Comparison of ENCODE assay signal across 12 cellular contexts in genomic region chr7:100093054-100093453, GRCh38. TPM values are rescaled to one million over a fixed set of nuclear protein-coding genes. Genes with fewer than 3 reads are reported as not detected.
DNase-seq lines count a peak whose midpoint lies in the region; ATAC-seq and TF ChIP-seq lines count a peak whose summit lies in the region.
"Had no signal": no experiment of that assay in that cellular context is flagged by ENCODE, and none has a peak within 500 bp of the region (broad histone marks: within the 10 kb centered on the region; RNA-seq: fewer than 3 reads in every experiment).

No MANE protein-coding gene starts in this region.

- H2BK5ac ChIP-seq in IMR-90 (ENCODE audit: low read depth, low read length, poor library complexity, severe bottlenecking): no peak overlapping the region

- H3K56ac ChIP-seq in IMR-90 (ENCODE audit: extremely low read depth, insufficient read depth, low read length): no peak overlapping the region

- in situ Hi-C loops in IMR-90 (cut with MboI; ENCODE audit: low sequenced_read_pairs): no loop called here

- no peak overlapping the region for H4K8ac ChIP-seq in IMR-90 (ENCODE audit: low read depth in 2 of 2, low read length in 2 of 2)

- H2AK5ac ChIP-seq in IMR-90 (ENCODE audit: low read depth, low read length): peak overlapping the region; percentile 14; the same call in 1 of the 2 replicates

- 85% methylated on average over 4 of the region's 8 CpGs; no CpG with 5 or more reads in 1 of the 2 experiments for WGBS in IMR-90 (ENCODE audit: extremely low coverage in 2 of 2, insufficient read length in 1 of 2), 2 experiments

- H3K79me1 ChIP-seq in IMR-90 (ENCODE audit: low read depth in 1 of 2, low read length in 2 of 2): peaks cover 37 to 81% of the 10 kb centered on the region in 2 experiments

- peaks cover 9% of the 10 kb centered on the region for H3K9me1 ChIP-seq in IMR-90 (ENCODE audit: insufficient read depth, low read length)

- BruUV-seq in IMR-90 (replicated peaks; lab: Mats Ljungman, UMichigan): no TSS peak

- no peak for DNase-seq in IMR-90
- peak; percentile 48 to 57 for DNase-seq in lung microvascular endothelial cell (ENCODE audit: low read depth in 2 of 2)
- no peak for DNase-seq in activated CD4-positive, CD25-positive, alpha-beta regulatory T cell treated with anti-CD3 and anti-CD28 coated beads, Interleukin-2, amount 50 U/mL, for 72 hours
- DNase-seq in activated gamma-delta T cell treated with Interleukin-2 at 50 U/mL for 16 hours: no peak
- DNase-seq: CD4-positive, CD25-positive, alpha-beta regulatory T cell; natural killer cell; NCI-H1092 treated with DMSO at 0.1 percent for 48 hours; NCI-H524 treated with DMSO at 0.1 percent for 48 hours; stimulated activated CD4-positive, alpha-beta T cell treated with anti-CD3 and anti-CD28 coated beads, Interleukin-15, amount 100 ng/mL, for 24 hours; stomach; T-helper 1 cell had no signal

- no peaks in the 10 kb centered on the region for H3K27me3 ChIP-seq in IMR-90 (ENCODE audit: control insufficient read depth, insufficient read depth, low read length)
- H3K27me3 ChIP-seq: stomach had no signal

- POLR2A ChIA-PET in IMR-90 (lab: Charles Lee; ENCODE audit: unreplicated experiment): no interaction called here

- no peak overlapping the region for H3K27ac ChIP-seq in IMR-90 (ENCODE audit: insufficient read depth, low read length)

- no peak for TF ChIP-seq RAD21 in IMR-90 (IDR thresholded peaks at IDR 0.05; ENCODE audit: low read length)

- H3K36me3 ChIP-seq in IMR-90 (ENCODE audit: control insufficient read depth, insufficient read depth, low read length): peaks cover 67% of the 10 kb centered on the region

- H3K9ac ChIP-seq in IMR-90 (ENCODE audit: low read depth, low read length): no peak overlapping the region

- H2BK15ac ChIP-seq in IMR-90 (ENCODE audit: low read depth, low read length): no peak overlapping the region

- no peak for ATAC-seq in IMR-90 (ENCODE audit: low read depth)
- ATAC-seq: esophagus mucosa, natural killer cell had no signal

- H2AK9ac ChIP-seq in IMR-90 (replicated peaks; ENCODE audit: low read depth, low read length, poor library complexity): peak overlapping the region; percentile 66

- H2BK20ac ChIP-seq in IMR-90 (ENCODE audit: low read depth, low read length): no peak overlapping the region

- TF ChIP-seq POLR2A in IMR-90 (IDR thresholded peaks at IDR 0.05; ENCODE audit: low read depth, low read length): no peak

- dilution Hi-C loops in IMR-90 (cut with HindIII; ENCODE audit: low sequenced_read_pairs, unreplicated experiment): no loop called here

- H3K4me2 ChIP-seq in IMR-90 (ENCODE audit: low read depth, low read length): no peak overlapping the region

- intact Hi-C loops in IMR-90 (cut with micrococcal nuclease): no loop called here

- H3K4me1 ChIP-seq in IMR-90 (ENCODE audit: control insufficient read depth, insufficient read depth, low read length): peaks cover 8% of the 10 kb centered on the region

- no peak overlapping the region for H4K91ac ChIP-seq in IMR-90 (ENCODE audit: insufficient read depth, low read depth, low read length)

- no peak for TF ChIP-seq CTCF in IMR-90 (conservative IDR thresholded peaks at IDR 0.05; ENCODE audit: low read depth, low read length)

- H3K14ac ChIP-seq in IMR-90 (replicated peaks; ENCODE audit: low read depth, low read length): no peak overlapping the region

- H3K23ac ChIP-seq in IMR-90 (ENCODE audit: low read depth, low read length): 0 out of 2 replicates have a peak overlapping the region, but pooled peaks have one; percentile 24

- H3K4me3 ChIP-seq in IMR-90 (ENCODE audit: insufficient read depth, low read depth, low read length): no peak overlapping the region
- H3K4me3 ChIP-seq: stomach had no signal

- CTCF ChIA-PET in IMR-90 (lab: Yijun Ruan, JAX): no interaction called here

- no peak overlapping the region for H3K18ac ChIP-seq in IMR-90 (ENCODE audit: low read depth, low read length)

- no peak overlapping the region for H2AFZ ChIP-seq in IMR-90 (replicated peaks; ENCODE audit: low read length, poor library complexity)

- H4K5ac ChIP-seq in IMR-90 (ENCODE audit: low read depth, low read length): no peak overlapping the region

- no peak overlapping the region for H2BK120ac ChIP-seq in IMR-90 (ENCODE audit: low read depth, low read length)

- H3K9me3 ChIP-seq in IMR-90 (ENCODE audit: control insufficient read depth, insufficient read depth, low read length): no peaks in the 10 kb centered on the region
- H3K9me3 ChIP-seq: stomach had no signal

- H3K4ac ChIP-seq in IMR-90 (ENCODE audit: low read depth, low read length): no peak overlapping the region

- peaks cover 15% of the 10 kb centered on the region for H4K20me1 ChIP-seq in IMR-90 (ENCODE audit: insufficient read depth, low read length)

TF ChIP-seq in IMR-90, 13 proteins besides CTCF, POLR2A, EP300 and RAD21:
- TF ChIP-seq CEBPB (IDR thresholded peaks at IDR 0.05; ENCODE audit: low read depth, low read length): no peak
- no peak for TF ChIP-seq ELK1 (IDR thresholded peaks at IDR 0.05; ENCODE audit: borderline replicate concordance, low read depth, low read length)
- no peak for TF ChIP-seq MAZ (IDR thresholded peaks at IDR 0.05; ENCODE audit: borderline replicate concordance, low read depth, low read length)

RNA-seq across cellular contexts. Expression of gene COPS6, which starts 4.3 kb away (rescaled TPM):
- total RNA-seq in IMR-90 (2012; rRNA removed) (158 and 185 TPM in 2 replicates), lung microvascular endothelial cell (57.1 and 73.9 TPM in 2 replicates)
- 303 and 325 TPM in 2 replicates for polyA plus RNA-seq in IMR-90 (2012; rRNA removed)
- 189 and 197 TPM in 2 replicates for polyA plus RNA-seq in IMR-90 (2012; cell fraction: cytosol; rRNA removed)
- 146 and 159 TPM in 2 replicates for polyA plus RNA-seq in IMR-90 (2012; cell fraction: nucleus; rRNA removed; ENCODE audit: low replicate concordance)

RNA-seq across cellular contexts. Expression of gene MCM7, which starts 8.1 kb away (rescaled TPM):
- total RNA-seq in IMR-90 (2012; rRNA removed) (130 and 137 TPM in 2 replicates), lung microvascular endothelial cell (25.8 and 61.0 TPM in 2 replicates)
- 104 and 119 TPM in 2 replicates for polyA plus RNA-seq in IMR-90 (2012; rRNA removed)
- polyA plus RNA-seq in IMR-90 (2012; cell fraction: cytosol; rRNA removed): 47.2 and 71.0 TPM in 2 replicates
- 196 and 287 TPM in 2 replicates for polyA plus RNA-seq in IMR-90 (2012; cell fraction: nucleus; rRNA removed; ENCODE audit: low replicate concordance)

RNA-seq across cellular contexts. Expression of gene AP4M1, which starts 8.4 kb away (rescaled TPM):
- total RNA-seq in IMR-90 (2012; rRNA removed) (18.6 and 21.1 TPM in 2 replicates), lung microvascular endothelial cell (12.5 and 13.1 TPM in 2 replicates)
- polyA plus RNA-seq in IMR-90 (2012; rRNA removed): 20.5 and 21.4 TPM in 2 replicates
- polyA plus RNA-seq in IMR-90 (2012; cell fraction: cytosol; rRNA removed): 17.7 and 24.6 TPM in 2 replicates
- 52.6 and 55.7 TPM in 2 replicates for polyA plus RNA-seq in IMR-90 (2012; cell fraction: nucleus; rRNA removed; ENCODE audit: low replicate concordance)

RNA-seq across cellular contexts. Expression of gene ZNF3, which starts 11.5 kb away (rescaled TPM):
- total RNA-seq in IMR-90 (2012; rRNA removed) (30.8 and 33.1 TPM in 2 replicates), lung microvascular endothelial cell (18.1 and 26.0 TPM in 2 replicates)
- 20.4 and 24.8 TPM in 2 replicates for polyA plus RNA-seq in IMR-90 (2012; rRNA removed)
- polyA plus RNA-seq in IMR-90 (2012; cell fraction: cytosol; rRNA removed): 4.7 and 6.3 TPM in 2 replicates
- polyA plus RNA-seq in IMR-90 (2012; cell fraction: nucleus; rRNA removed; ENCODE audit: low replicate concordance): 55.3 and 172 TPM in 2 replicates

RNA-seq across cellular contexts. Expression of gene TAF6, which starts 26.1 kb away (rescaled TPM):
- total RNA-seq in IMR-90 (2012; rRNA removed) (11.3 and 14.4 TPM in 2 replicates), lung microvascular endothelial cell (17.0 and 20.8 TPM in 2 replicates)
- 55.3 and 56.5 TPM in 2 replicates for polyA plus RNA-seq in IMR-90 (2012; rRNA removed)
- polyA plus RNA-seq in IMR-90 (2012; cell fraction: cytosol; rRNA removed): 48.4 and 56.7 TPM in 2 replicates
- polyA plus RNA-seq in IMR-90 (2012; cell fraction: nucleus; rRNA removed; ENCODE audit: low replicate concordance): 51.7 and 92.5 TPM in 2 replicates

Comparison
In these comparisons a context has a peak if more than half of its experiments do, and no peak if none do; other contexts are left out.
1. DNase-seq: peak in lung microvascular endothelial cell (2 of 2); none in IMR-90 (single experiment), activated CD4-positive, CD25-positive, alpha-beta regulatory T cell treated with anti-CD3 and anti-CD28 coated beads, Interleukin-2, amount 50 U/mL, for 72 hours (single experiment) and activated gamma-delta T cell treated with Interleukin-2 at 50 U/mL for 16 hours (single experiment).